In genomic region chr17:76567634-76568432, GRCh38 we compare ENCODE assay signal across 10 cellular contexts. TPM values are rescaled to one million over a fixed set of nuclear protein-coding genes. Genes with fewer than 3 reads are reported as not detected.
DNase-seq lines count a peak whose midpoint lies in the region; ATAC-seq and TF ChIP-seq lines count a peak whose summit lies in the region.
"Had no signal": no experiment of that assay in that cellular context is flagged by ENCODE, and none has a peak within 500 bp of the region (broad histone marks: within the 10 kb centered on the region; RNA-seq: fewer than 3 reads in every experiment).

No MANE protein-coding gene starts in this region.

- DNase-seq in G401 (ENCODE audit: low spot score) (peak; percentile 29), MV-4-11 (lab: John Stamatoyannopoulos, UW) (peak; percentile 70), cerebellar cortex (ENCODE audit: low spot score) (peak; percentile 61), omental fat pad (ENCODE audit: low spot score) (no peak), cortex of kidney (lab: John Stamatoyannopoulos, UW) (no peak), inferior parietal cortex (ENCODE audit: extremely low spot score) (no peak)
- DNase-seq in stimulated activated naive CD8-positive, alpha-beta T cell treated with anti-CD3 and anti-CD28 coated beads, Interleukin-15, Interleukin-2, amounts not matched to agents 100 U/mL and 50 U/mL, for 24 hours, result no peak
- DNase-seq: activated naive CD4-positive, alpha-beta T cell had no signal

- no peak for TF ChIP-seq CTCF in omental fat pad (IDR thresholded peaks at IDR 0.05)

- in situ Hi-C loops in G401 (cut with HindIII; ENCODE audit: low sequenced_read_pairs), result no loop called here

- ATAC-seq in omental fat pad (ENCODE audit: low FRiP score) (peak; percentile 12), GM21717 (IDR thresholded peaks at IDR 0.05; ENCODE audit: unreplicated experiment) (no peak)
- no peak for ATAC-seq in stimulated activated naive CD8-positive, alpha-beta T cell treated with anti-CD3 and anti-CD28 coated beads, Interleukin-15, Interleukin-2, amounts not matched to agents 100 U/mL and 50 U/mL, for 24 hours

RNA-seq across cellular contexts. Expression of gene ST6GALNAC2, which starts 17.8 kb away (rescaled TPM):
- total RNA-seq in G401 (2014; rRNA removed; shearing (Covaris generic)), result 14.3 and 30.6 TPM in 2 replicates
- total RNA-seq in omental fat pad, result 10 to 100 TPM in 2 of 4 donors, 1 to 10 TPM in 2; 4.2 to 12.1 (median 9.7) TPM

RNA-seq across cellular contexts. Expression of gene PRCD, which starts 28.0 kb away (rescaled TPM):
- total RNA-seq in G401 (2014; rRNA removed; shearing (Covaris generic)), result 9.4 and 12.2 TPM in 2 replicates
- 10 to 100 TPM in 1 of 4 donors, 1 to 10 TPM in 3; 2.3 to 20.0 (median 3.5) TPM for total RNA-seq in omental fat pad
- total RNA-seq: myocyte had no signal

RNA-seq across cellular contexts. Expression of gene CYGB, which starts 30.3 kb away (rescaled TPM):
- total RNA-seq in G401 (2014; rRNA removed; shearing (Covaris generic)), result 3.1 and 3.3 TPM in 2 replicates
- 10 to 100 TPM; 18.9 to 46.2 (median 35.2) TPM for total RNA-seq in omental fat pad

Comparison
In these comparisons a context has a peak if more than half of its experiments do, and no peak if none do; other contexts are left out.
1. DNase-seq: peak in G401 (single experiment), MV-4-11 (single experiment) and cerebellar cortex (single experiment); none in omental fat pad (single experiment), stimulated activated naive CD8-positive, alpha-beta T cell treated with anti-CD3 and anti-CD28 coated beads, Interleukin-15, Interleukin-2, amounts not matched to agents 100 U/mL and 50 U/mL, for 24 hours (single experiment), cortex of kidney (single experiment) and inferior parietal cortex (single experiment).